ENCODE assay signal across 8 cellular contexts in the genomic region with DNA sequence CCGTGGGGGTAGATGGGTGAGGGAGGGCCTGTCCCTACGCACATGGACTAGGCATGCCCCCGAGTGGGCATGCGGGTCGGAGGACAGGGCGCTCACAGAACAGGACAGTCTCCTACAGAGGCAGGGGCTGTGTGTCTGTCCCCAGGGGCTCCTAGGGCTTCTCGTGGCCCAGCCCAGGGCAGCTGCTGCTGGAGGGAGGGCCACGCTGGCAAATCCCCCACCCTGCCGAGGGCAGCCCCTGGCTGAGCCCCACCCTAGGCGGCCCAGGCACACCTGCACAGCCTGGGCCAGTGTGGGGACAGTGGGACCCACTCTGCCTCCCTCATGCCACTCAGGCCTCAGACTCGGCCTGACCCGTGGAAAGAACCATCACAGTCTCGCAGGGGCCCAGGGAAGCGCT.
DNase-seq lines count a peak whose midpoint lies in the region; ATAC-seq, FAIRE-seq and TF ChIP-seq lines count a peak whose summit lies in the region.
"Not testable (repeated sequence)": the region's sequence is repeated elsewhere in the genome, so short reads cannot be mapped to it uniquely, and the experiment has no call there.

No MANE protein-coding gene starts in this region.

- H3K79me2 ChIP-seq in SU-DHL-6 (ENCODE audit: insufficient read depth, low read length) = not testable (repeated sequence)

- peak overlapping the region; percentile 62 for H3K27ac Mint-ChIP-seq in stimulated activated memory B cell treated with anti-CD40 and anti-IgM and Interleukin-4, amounts not matched to agents 10 μg/mL and 1 μg/mL and 100 μg/mL, for 72 hours

- not testable (repeated sequence) for H3K9me2 ChIP-seq in SU-DHL-6 (replicated peaks; ENCODE audit: insufficient read depth, low read length)

- not testable (repeated sequence) for H3K36me3 ChIP-seq in SU-DHL-6 (ENCODE audit: low read length); kidney (ENCODE audit: control insufficient read depth in 1 of 2, insufficient read depth in 2 of 2, low read length in 2 of 2)

- not testable (repeated sequence) for H3K9me3 Mint-ChIP-seq in stimulated activated memory B cell treated with anti-CD40 and anti-IgM and Interleukin-4, amounts not matched to agents 10 μg/mL and 1 μg/mL and 100 μg/mL, for 72 hours

- not testable (repeated sequence) for DNase-seq in GM12864 (ENCODE audit: low read depth)
- DNase-seq in activated CD8-positive, alpha-beta memory T cell treated with anti-CD3 and anti-CD28 coated beads, Interleukin-2, amount 50 U/mL, for 48 hours = peak; percentile 45
- DNase-seq in Right ventricle myocardium superior = peak; percentile 17
- peak; percentile 51 for DNase-seq in kidney
- DNase-seq in ureter (ENCODE audit: low spot score) = peak; percentile 13

- H3K4me1 Mint-ChIP-seq in stimulated activated memory B cell treated with anti-CD40 and anti-IgM and Interleukin-4, amounts not matched to agents 10 μg/mL and 1 μg/mL and 100 μg/mL, for 72 hours = peaks cover 44% of the 10 kb centered on the region

- not testable (repeated sequence) for H3K27me3 ChIP-seq in SU-DHL-6 (ENCODE audit: low read length)

- H3K9me3 ChIP-seq in SU-DHL-6 (ENCODE audit: insufficient read depth, low read length); kidney (ENCODE audit: control insufficient read depth in 1 of 2, low read length in 2 of 2): not testable (repeated sequence)

- H3K36me3 Mint-ChIP-seq in stimulated activated memory B cell treated with anti-CD40 and anti-IgM and Interleukin-4, amounts not matched to agents 10 μg/mL and 1 μg/mL and 100 μg/mL, for 72 hours = peaks cover 62% of the 10 kb centered on the region

- H2AFZ ChIP-seq in SU-DHL-6 (ENCODE audit: low read depth, low read length, severe bottlenecking) = not testable (repeated sequence)

- H4K20me1 ChIP-seq in SU-DHL-6 (ENCODE audit: low read depth, low read length) = not testable (repeated sequence)

- peak overlapping the region; percentile 28; the same call in 1 of the 2 replicates for H3K4me3 ChIP-seq in GM12864 (ENCODE audit: low read depth, low read length)
- H3K4me3 ChIP-seq in SU-DHL-6 (ENCODE audit: insufficient read depth, low read length, poor library complexity, severe bottlenecking); kidney (ENCODE audit: low read length in 2 of 2): not testable (repeated sequence)

- not testable (repeated sequence) for H3F3A ChIP-seq in SU-DHL-6 (ENCODE audit: insufficient read depth)

- H3K4me3 Mint-ChIP-seq in stimulated activated memory B cell treated with anti-CD40 and anti-IgM and Interleukin-4, amounts not matched to agents 10 μg/mL and 1 μg/mL and 100 μg/mL, for 72 hours = peak overlapping the region; percentile 75

- 0 out of 2 replicates have a peak overlapping the region, but pooled peaks have one; percentile 78 for H3K9ac ChIP-seq in SU-DHL-6 (ENCODE audit: low read length)
- not testable (repeated sequence) for H3K9ac ChIP-seq in kidney (ENCODE audit: low read length in 2 of 2)

- peak overlapping the region; percentile 97 for H3K27ac ChIP-seq in SU-DHL-6 (ENCODE audit: low read depth, low read length)
- not testable (repeated sequence) for H3K27ac ChIP-seq in kidney (ENCODE audit: low read depth in 2 of 2, low read length in 2 of 2)

- not testable (repeated sequence) for H3K4me1 ChIP-seq in kidney (ENCODE audit: control insufficient read depth in 1 of 2, insufficient read depth in 1 of 2, low read depth in 1 of 2, low read length in 2 of 2)

- intact Hi-C loops in Right ventricle myocardium superior (cut with DNase I); kidney (cut with DNase I): not testable (repeated sequence)

- not testable (repeated sequence) for H3K27me3 Mint-ChIP-seq in stimulated activated memory B cell treated with anti-CD40 and anti-IgM and Interleukin-4, amounts not matched to agents 10 μg/mL and 1 μg/mL and 100 μg/mL, for 72 hours

- TF ChIP-seq POLR2A in GM18505 (IDR thresholded peaks at IDR 0.05; ENCODE audit: borderline replicate concordance, extremely low read depth, insufficient read depth, insufficient read length) = peak; percentile 29

- ATAC-seq in GM18505 (IDR thresholded peaks at IDR 0.05; ENCODE audit: unreplicated experiment); Right ventricle myocardium superior (ENCODE audit: poor library complexity); stimulated activated memory B cell treated with anti-CD40 and anti-IgM and Interleukin-4, amounts not matched to agents 10 μg/mL and 1 μg/mL and 100 μg/mL, for 72 hours: not testable (repeated sequence)

- not testable (repeated sequence) for TF ChIP-seq CTCF in GM12864 (IDR thresholded peaks at IDR 0.05; ENCODE audit: low read depth, low read length, missing control alignments); SU-DHL-6 (IDR thresholded peaks at IDR 0.05; ENCODE audit: insufficient read depth, low read length, poor library complexity, severe bottlenecking); kidney (IDR thresholded peaks at IDR 0.05; ENCODE audit: borderline replicate concordance, extremely low read depth, insufficient read depth)

- not testable (repeated sequence) for FAIRE-seq in kidney (lab: Jason Lieb, UNC)

- not testable (repeated sequence) for H3K4me2 ChIP-seq in SU-DHL-6 (ENCODE audit: low read depth, low read length, poor library complexity, severe bottlenecking)
